22 cellular contexts compared by ENCODE assay signal in the genomic region with DNA sequence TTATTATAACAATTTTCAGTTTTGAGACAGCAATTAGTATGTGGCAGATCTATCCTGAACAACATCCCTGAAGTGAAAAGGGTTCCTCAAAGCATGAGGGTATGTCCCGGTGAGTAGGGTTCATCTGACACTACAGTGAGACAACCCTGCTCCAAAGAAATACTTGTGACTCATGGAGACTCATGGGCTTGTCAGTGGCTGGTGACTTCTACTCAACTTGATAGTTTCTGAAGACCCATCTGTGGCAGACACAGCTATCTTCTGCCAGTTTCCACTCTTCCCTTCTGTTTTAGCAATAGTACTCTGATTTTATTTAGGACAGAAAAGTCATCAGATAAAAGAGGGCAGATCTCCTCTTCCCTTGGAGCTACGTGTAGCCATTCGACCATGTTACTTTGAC.
"Had no signal": no experiment of that assay in that cellular context is flagged by ENCODE, and none has a peak within 500 bp of the region (broad histone marks: within the 10 kb centered on the region; RNA-seq: fewer than 3 reads in every experiment).

No MANE protein-coding gene starts in this region.

- DNase-seq: activated CD8-positive, alpha-beta memory T cell treated with anti-CD3 and anti-CD28 coated beads, Interleukin-2, amount 10 ng/mL, durations not matched to agents 7 days and 5 days; activated effector memory CD4-positive, alpha-beta T cell treated with Interleukin-2 at 50 U/mL for 16 hours; activated T-cell treated with anti-CD3 and anti-CD28 coated beads, Interleukin-2, amount 50 U/mL, for 1 hour; adrenal gland; hippocampal formation; kidney; left ventricle myocardium inferior; mesenchymal stem cell; nucleus accumbens; stimulated activated CD4-positive, alpha-beta T cell treated with anti-CD3 and anti-CD28 coated beads, Interleukin-15, amount 100 ng/mL, for 24 hours; stimulated activated CD4-positive, alpha-beta T cell treated with anti-CD3 and anti-CD28 coated beads, Interleukin-4, amount 100 ng/mL, for 1 hour; stimulated activated naive CD4-positive, alpha-beta T cell treated with Interleukin-2 at 50 U/mL for 16 hours; substantia nigra; uterus had no signal

- H3K4me1 ChIP-seq: adrenal gland, left ventricle myocardium inferior, right atrium auricular region, tibial nerve, uterus had no signal

- H3K36me3 ChIP-seq: uterus had no signal

- H3K4me1 Mint-ChIP-seq: activated naive CD4-positive, alpha-beta T cell treated with anti-CD3 and anti-CD28 coated beads, Interleukin-2, amount 50 U/mL, for 24 hours; nephron had no signal

- H3K9me3 Mint-ChIP-seq: activated naive CD4-positive, alpha-beta T cell treated with anti-CD3 and anti-CD28 coated beads, Interleukin-2, amount 50 U/mL, for 24 hours; nephron had no signal

- H3K4me3 ChIP-seq: adrenal gland, left ventricle myocardium inferior, right atrium auricular region, skin epidermis, tibial nerve, uterus had no signal

- FAIRE-seq: kidney, TTC549 had no signal

- ATAC-seq: activated CD8-positive, alpha-beta memory T cell treated with anti-CD3 and anti-CD28 coated beads, Interleukin-2, amount 10 ng/mL, durations not matched to agents 7 days and 5 days; esophagus mucosa had no signal

- H3K4me3 Mint-ChIP-seq: activated CD8-positive, alpha-beta memory T cell treated with anti-CD3 and anti-CD28 coated beads, Interleukin-2, amount 10 ng/mL, durations not matched to agents 7 days and 5 days; activated naive CD4-positive, alpha-beta T cell treated with anti-CD3 and anti-CD28 coated beads, Interleukin-2, amount 50 U/mL, for 24 hours; nephron had no signal

- H3K27me3 ChIP-seq: adrenal gland, right atrium auricular region, tibial nerve, uterus had no signal

- H3K9me3 ChIP-seq: adrenal gland, left ventricle myocardium inferior, right atrium auricular region, tibial nerve, uterus had no signal

- H3K27ac ChIP-seq: adrenal gland, left ventricle myocardium inferior, right atrium auricular region, skin epidermis, tibial nerve, uterus had no signal

- H3K27me3 Mint-ChIP-seq: activated CD8-positive, alpha-beta memory T cell treated with anti-CD3 and anti-CD28 coated beads, Interleukin-2, amount 10 ng/mL, durations not matched to agents 7 days and 5 days; activated naive CD4-positive, alpha-beta T cell treated with anti-CD3 and anti-CD28 coated beads, Interleukin-2, amount 50 U/mL, for 24 hours; progenitor cell of endocrine pancreas had no signal

- H3K27ac Mint-ChIP-seq: activated CD8-positive, alpha-beta memory T cell treated with anti-CD3 and anti-CD28 coated beads, Interleukin-2, amount 10 ng/mL, durations not matched to agents 7 days and 5 days; activated naive CD4-positive, alpha-beta T cell treated with anti-CD3 and anti-CD28 coated beads, Interleukin-2, amount 50 U/mL, for 24 hours; nephron; progenitor cell of endocrine pancreas had no signal
